In genomic region chr3:39541917-39542329, GRCh38 we compare ENCODE assay signal across 9 cellular contexts.
A peak's percentile ranks its signal among the peaks of the same experiment; 100 is the strongest.
DNase-seq lines count a peak whose midpoint lies in the region; ATAC-seq, FAIRE-seq and TF ChIP-seq lines count a peak whose summit lies in the region.
"Had no signal": no experiment of that assay in that cellular context is flagged by ENCODE, and none has a peak within 500 bp of the region (broad histone marks: within the 10 kb centered on the region; RNA-seq: fewer than 3 reads in every experiment).

No MANE protein-coding gene starts in this region.

- no peak for TF ChIP-seq EP300 in neural cell (conservative IDR thresholded peaks at IDR 0.05; ENCODE audit: poor library complexity, severe bottlenecking)

- H3K4me1 Mint-ChIP-seq in activated naive CD4-positive, alpha-beta T cell treated with anti-CD3 and anti-CD28 coated beads for 36 hours (ENCODE audit: low read depth) = peaks cover 2% of the 10 kb centered on the region

- H3K4me3 ChIP-seq in bronchial epithelial cell (ENCODE audit: low read depth, low read length) = no peak overlapping the region
- H3K4me3 ChIP-seq in neural cell (ENCODE audit: low read length) = no peak overlapping the region
- H3K4me3 ChIP-seq: SJCRH30 had no signal

- H3K27me3 ChIP-seq in bronchial epithelial cell (ENCODE audit: control insufficient read depth, insufficient read depth, low read length) (no peaks in the 10 kb centered on the region), neural cell (ENCODE audit: insufficient read depth, low read depth, low read length) (no peaks in the 10 kb centered on the region)
- H3K27me3 ChIP-seq: SJCRH30 had no signal

- peaks cover 2% of the 10 kb centered on the region for H3K27me3 Mint-ChIP-seq in activated naive CD4-positive, alpha-beta T cell treated with anti-CD3 and anti-CD28 coated beads for 36 hours (ENCODE audit: low read depth)

- H3F3A ChIP-seq in neural cell (ENCODE audit: insufficient read depth, low read length, poor library complexity, severe bottlenecking) = no peaks in the 10 kb centered on the region

- no peak overlapping the region for H3K27ac Mint-ChIP-seq in activated naive CD4-positive, alpha-beta T cell treated with anti-CD3 and anti-CD28 coated beads for 36 hours

- no peaks in the 10 kb centered on the region for H4K20me1 ChIP-seq in neural cell (ENCODE audit: insufficient read depth)

- H2AFZ ChIP-seq in neural cell (ENCODE audit: low read depth, low read length) = no peak overlapping the region

- no peak overlapping the region for H3K4me2 ChIP-seq in neural cell (ENCODE audit: low read length)

- H3K9ac ChIP-seq in neural cell (ENCODE audit: low read length) = no peak overlapping the region

- CTCF ChIA-PET in activated naive CD4-positive, alpha-beta T cell treated with anti-CD3 and anti-CD28 coated beads for 36 hours (lab: Charles Lee) = interaction anchor here (1.2 kb wide), 1 partner anchor 44 kb away, joined by 4 read pairs; no protein-coding TSS in a partner anchor

- TF ChIP-seq RAD21 in neural cell (conservative IDR thresholded peaks at IDR 0.05) = peak; percentile 49

- intact Hi-C loops in activated naive CD4-positive, alpha-beta T cell treated with anti-CD3 and anti-CD28 coated beads for 36 hours (cut with micrococcal nuclease) = no loop called here

- no peaks in the 10 kb centered on the region for H3K9me2 ChIP-seq in neural cell (ENCODE audit: insufficient read depth, low read length)

- no peaks in the 10 kb centered on the region for H3K9me3 Mint-ChIP-seq in activated naive CD4-positive, alpha-beta T cell treated with anti-CD3 and anti-CD28 coated beads for 36 hours

- H3K36me3 Mint-ChIP-seq in activated naive CD4-positive, alpha-beta T cell treated with anti-CD3 and anti-CD28 coated beads for 36 hours (ENCODE audit: low read depth) = no peaks in the 10 kb centered on the region

- no peak overlapping the region for H3K4me3 Mint-ChIP-seq in activated naive CD4-positive, alpha-beta T cell treated with anti-CD3 and anti-CD28 coated beads for 36 hours

- peak; percentile 50 for DNase-seq in ELR (ENCODE audit: low read depth)
- DNase-seq in NCI-H1092 (lab: John Stamatoyannopoulos, UW) = peak; percentile 6
- DNase-seq in bronchial epithelial cell (ENCODE audit: low read depth) = peak; percentile 32
- no peak for DNase-seq in activated CD4-positive, alpha-beta T cell treated with anti-CD3 and anti-CD28 coated beads, Interleukin-2, amount 50 U/mL, for 4 hours
- DNase-seq in activated naive CD4-positive, alpha-beta T cell treated with anti-CD3 and anti-CD28 coated beads for 36 hours = no peak

- H3K79me2 ChIP-seq in neural cell (replicated peaks; ENCODE audit: insufficient read depth, low read length) = no peaks in the 10 kb centered on the region

- peak; percentile 40 for TF ChIP-seq CTCF in bronchial epithelial cell (IDR thresholded peaks at IDR 0.05; ENCODE audit: insufficient read depth, low read length, severe bottlenecking)
- peak; percentile 57 for TF ChIP-seq CTCF in neural cell (IDR thresholded peaks at IDR 0.05; ENCODE audit: poor library complexity, severe bottlenecking)

- H3K9me3 ChIP-seq in neural cell (ENCODE audit: low read length) = no peaks in the 10 kb centered on the region
- H3K9me3 ChIP-seq: SJCRH30 had no signal

- H3K36me3 ChIP-seq in bronchial epithelial cell (ENCODE audit: control insufficient read depth, insufficient read depth, low read length) (no peaks in the 10 kb centered on the region), neural cell (ENCODE audit: insufficient read depth, low read length) (no peaks in the 10 kb centered on the region)
- H3K36me3 ChIP-seq: SJCRH30 had no signal

- FAIRE-seq in bronchial epithelial cell (lab: Jason Lieb, UNC) = no peak

- ATAC-seq in HG02610 (IDR thresholded peaks at IDR 0.05; ENCODE audit: unreplicated experiment) (no peak), GM19467 (IDR thresholded peaks at IDR 0.05; ENCODE audit: unreplicated experiment) (no peak)

- peak overlapping the region; percentile 25 for H3K27ac ChIP-seq in neural cell (ENCODE audit: low read length)
- H3K27ac ChIP-seq: SJCRH30 had no signal

TF ChIP-seq in neural cell, 6 proteins besides CTCF, POLR2A, EP300 and RAD21:
- TF ChIP-seq SMC3 (conservative IDR thresholded peaks at IDR 0.05; ENCODE audit: poor library complexity) (peak; percentile 25), TAF1 (IDR thresholded peaks at IDR 0.05; ENCODE audit: low read depth) (no peak), MXI1 (conservative IDR thresholded peaks at IDR 0.05; ENCODE audit: poor library complexity, severe bottlenecking) (peak; percentile 1), EZH2 (IDR thresholded peaks at IDR 0.05; ENCODE audit: borderline replicate concordance, insufficient read depth, low read length, poor library complexity, severe bottlenecking) (no peak), POLR2AphosphoS5 (IDR thresholded peaks at IDR 0.05) (no peak)
- TF ChIP-seq, protein P1, sequence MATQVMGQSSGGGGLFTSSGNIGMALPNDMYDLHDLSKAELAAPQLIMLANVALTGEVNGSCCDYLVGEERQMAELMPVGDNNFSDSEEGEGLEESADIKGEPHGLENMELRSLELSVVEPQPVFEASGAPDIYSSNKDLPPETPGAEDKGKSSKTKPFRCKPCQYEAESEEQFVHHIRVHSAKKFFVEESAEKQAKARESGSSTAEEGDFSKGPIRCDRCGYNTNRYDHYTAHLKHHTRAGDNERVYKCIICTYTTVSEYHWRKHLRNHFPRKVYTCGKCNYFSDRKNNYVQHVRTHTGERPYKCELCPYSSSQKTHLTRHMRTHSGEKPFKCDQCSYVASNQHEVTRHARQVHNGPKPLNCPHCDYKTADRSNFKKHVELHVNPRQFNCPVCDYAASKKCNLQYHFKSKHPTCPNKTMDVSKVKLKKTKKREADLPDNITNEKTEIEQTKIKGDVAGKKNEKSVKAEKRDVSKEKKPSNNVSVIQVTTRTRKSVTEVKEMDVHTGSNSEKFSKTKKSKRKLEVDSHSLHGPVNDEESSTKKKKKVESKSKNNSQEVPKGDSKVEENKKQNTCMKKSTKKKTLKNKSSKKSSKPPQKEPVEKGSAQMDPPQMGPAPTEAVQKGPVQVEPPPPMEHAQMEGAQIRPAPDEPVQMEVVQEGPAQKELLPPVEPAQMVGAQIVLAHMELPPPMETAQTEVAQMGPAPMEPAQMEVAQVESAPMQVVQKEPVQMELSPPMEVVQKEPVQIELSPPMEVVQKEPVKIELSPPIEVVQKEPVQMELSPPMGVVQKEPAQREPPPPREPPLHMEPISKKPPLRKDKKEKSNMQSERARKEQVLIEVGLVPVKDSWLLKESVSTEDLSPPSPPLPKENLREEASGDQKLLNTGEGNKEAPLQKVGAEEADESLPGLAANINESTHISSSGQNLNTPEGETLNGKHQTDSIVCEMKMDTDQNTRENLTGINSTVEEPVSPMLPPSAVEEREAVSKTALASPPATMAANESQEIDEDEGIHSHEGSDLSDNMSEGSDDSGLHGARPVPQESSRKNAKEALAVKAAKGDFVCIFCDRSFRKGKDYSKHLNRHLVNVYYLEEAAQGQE (IDR thresholded peaks at IDR 0.05; ENCODE audit: borderline replicate concordance) = no peak
TF ChIP-seq in neural cell: peak in this region for 2.

Comparison
In these comparisons a context has a peak if more than half of its experiments do, and no peak if none do; other contexts are left out.
1. DNase-seq: peak in ELR (single experiment), NCI-H1092 (single experiment) and bronchial epithelial cell (single experiment); none in activated CD4-positive, alpha-beta T cell treated with anti-CD3 and anti-CD28 coated beads, Interleukin-2, amount 50 U/mL, for 4 hours (0 of 2) and activated naive CD4-positive, alpha-beta T cell treated with anti-CD3 and anti-CD28 coated beads for 36 hours (single experiment).